ENCODE assay signal across 12 cellular contexts in genomic region chr9:130785940-130786500, GRCh38.
"Had no signal": no experiment of that assay in that cellular context is flagged by ENCODE, and none has a peak within 500 bp of the region (broad histone marks: within the 10 kb centered on the region; RNA-seq: fewer than 3 reads in every experiment).

No MANE protein-coding gene starts in this region.

- H3K9me3 ChIP-seq: SJSA1 had no signal

- H3K27ac ChIP-seq: SJSA1, upper lobe of left lung had no signal

- H3K4me3 ChIP-seq: SJSA1, skin epidermis, upper lobe of left lung had no signal

- H3K27me3 ChIP-seq: SJSA1, upper lobe of left lung had no signal

- DNase-seq: activated CD4-positive, alpha-beta T cell treated with anti-CD3 and anti-CD28 coated beads for 4 hours; activated naive CD4-positive, alpha-beta T cell treated with Interleukin-2 at 50 U/mL for 16 hours; activated naive CD8-positive, alpha-beta T cell treated with anti-CD3 and anti-CD28 coated beads, Interleukin-2, amount 50 U/mL, for 24 hours; caudate nucleus; cortex of kidney; effector CD8-positive, alpha-beta T cell; mesenchymal stem cell; stimulated activated CD4-positive, alpha-beta T cell treated with anti-CD3 and anti-CD28 coated beads, Interleukin-4, amount 100 ng/mL, for 4 hours; T-helper 9 cell; upper lobe of left lung had no signal

- H3K36me3 ChIP-seq: SJSA1, upper lobe of left lung had no signal

- ATAC-seq: activated naive CD8-positive, alpha-beta T cell treated with anti-CD3 and anti-CD28 coated beads, Interleukin-2, amount 50 U/mL, for 24 hours had no signal
